23 cellular contexts compared by ENCODE assay signal in genomic region chr12:9237286-9237685, GRCh38. TPM values are rescaled to one million over a fixed set of nuclear protein-coding genes. Genes with fewer than 3 reads are reported as not detected.
"Had no signal": no experiment of that assay in that cellular context is flagged by ENCODE, and none has a peak within 500 bp of the region (broad histone marks: within the 10 kb centered on the region; RNA-seq: fewer than 3 reads in every experiment).

No MANE protein-coding gene starts in this region.

- H3K4me3 Mint-ChIP-seq: immature natural killer cell; naive thymus-derived CD4-positive, alpha-beta T cell; neural crest cell; stimulated activated memory B cell treated with anti-CD40 and anti-IgM and Interleukin-4, amounts not matched to agents 10 μg/mL and 1 μg/mL and 100 μg/mL, for 72 hours; stimulated activated naive CD8-positive, alpha-beta T cell treated with anti-CD3 and anti-CD28 coated beads, Interleukin-15, Interleukin-2, amounts not matched to agents 100 ng/mL and 50 ng/mL, for 24 hours had no signal

- H3K27ac ChIP-seq: epithelial cell of prostate, esophagus squamous epithelium, tibial artery, upper lobe of left lung, uterus had no signal

- DNase-seq: effector memory CD4-positive, alpha-beta T cell; esophagus squamous epithelium; foreskin fibroblast; immature natural killer cell; left colon; naive thymus-derived CD4-positive, alpha-beta T cell; posterior cingulate gyrus; spleen; stimulated activated CD4-positive, alpha-beta T cell treated with anti-CD3 and anti-CD28 coated beads, Interleukin-15, amount 100 ng/mL, for 24 hours; stimulated activated CD4-positive, alpha-beta T cell treated with anti-CD3 and anti-CD28 coated beads, Interleukin-1b, Interleukin-23, amount 100 ng/mL, for 48 hours; stimulated activated CD4-positive, alpha-beta T cell treated with anti-CD3 and anti-CD28 coated beads, Interleukin-4, amount 100 ng/mL, for 24 hours; tibial artery; upper lobe of left lung; uterus had no signal

- H3K4me1 Mint-ChIP-seq: neural crest cell had no signal

- FAIRE-seq: endometrium had no signal

- H3K27ac Mint-ChIP-seq: naive thymus-derived CD4-positive, alpha-beta T cell; stimulated activated memory B cell treated with anti-CD40 and anti-IgM and Interleukin-4, amounts not matched to agents 10 μg/mL and 1 μg/mL and 100 μg/mL, for 72 hours; stimulated activated naive CD8-positive, alpha-beta T cell treated with anti-CD3 and anti-CD28 coated beads, Interleukin-15, Interleukin-2, amounts not matched to agents 100 ng/mL and 50 ng/mL, for 24 hours had no signal

- H3K9me3 Mint-ChIP-seq: neural crest cell; stimulated activated memory B cell treated with anti-CD40 and anti-IgM and Interleukin-4, amounts not matched to agents 10 μg/mL and 1 μg/mL and 100 μg/mL, for 72 hours; stimulated activated naive CD8-positive, alpha-beta T cell treated with anti-CD3 and anti-CD28 coated beads, Interleukin-15, Interleukin-2, amounts not matched to agents 100 ng/mL and 50 ng/mL, for 24 hours had no signal

- H3K9me3 ChIP-seq: esophagus squamous epithelium, spleen, tibial artery, upper lobe of left lung, uterus had no signal

- H3K4me1 ChIP-seq: tibial artery, upper lobe of left lung, uterus had no signal

- H3K27me3 ChIP-seq: esophagus squamous epithelium, tibial artery, upper lobe of left lung, uterus had no signal

- H3K36me3 ChIP-seq: esophagus squamous epithelium, spleen, tibial artery, upper lobe of left lung, uterus had no signal

- H3K4me3 ChIP-seq: esophagus squamous epithelium, tibial artery, upper lobe of left lung, uterus had no signal

- ATAC-seq: left colon; naive thymus-derived CD4-positive, alpha-beta T cell; sciatic nerve; stimulated activated memory B cell treated with anti-CD40 and anti-IgM and Interleukin-4, amounts not matched to agents 10 μg/mL and 1 μg/mL and 100 μg/mL, for 72 hours had no signal

- H3K27me3 Mint-ChIP-seq: stimulated activated naive CD8-positive, alpha-beta T cell treated with anti-CD3 and anti-CD28 coated beads, Interleukin-15, Interleukin-2, amounts not matched to agents 100 ng/mL and 50 ng/mL, for 24 hours had no signal

RNA-seq across cellular contexts. Expression of gene PZP, which starts 29.1 kb away (rescaled TPM):
- total RNA-seq: esophagus squamous epithelium; kidney epithelial cell; mononuclear cell; naive thymus-derived CD4-positive, alpha-beta T cell; neural crest cell; osteocyte had no signal
- polyA plus RNA-seq: naive thymus-derived CD4-positive, alpha-beta T cell had no signal
